16 cellular contexts compared by ENCODE assay signal in the genomic region with DNA sequence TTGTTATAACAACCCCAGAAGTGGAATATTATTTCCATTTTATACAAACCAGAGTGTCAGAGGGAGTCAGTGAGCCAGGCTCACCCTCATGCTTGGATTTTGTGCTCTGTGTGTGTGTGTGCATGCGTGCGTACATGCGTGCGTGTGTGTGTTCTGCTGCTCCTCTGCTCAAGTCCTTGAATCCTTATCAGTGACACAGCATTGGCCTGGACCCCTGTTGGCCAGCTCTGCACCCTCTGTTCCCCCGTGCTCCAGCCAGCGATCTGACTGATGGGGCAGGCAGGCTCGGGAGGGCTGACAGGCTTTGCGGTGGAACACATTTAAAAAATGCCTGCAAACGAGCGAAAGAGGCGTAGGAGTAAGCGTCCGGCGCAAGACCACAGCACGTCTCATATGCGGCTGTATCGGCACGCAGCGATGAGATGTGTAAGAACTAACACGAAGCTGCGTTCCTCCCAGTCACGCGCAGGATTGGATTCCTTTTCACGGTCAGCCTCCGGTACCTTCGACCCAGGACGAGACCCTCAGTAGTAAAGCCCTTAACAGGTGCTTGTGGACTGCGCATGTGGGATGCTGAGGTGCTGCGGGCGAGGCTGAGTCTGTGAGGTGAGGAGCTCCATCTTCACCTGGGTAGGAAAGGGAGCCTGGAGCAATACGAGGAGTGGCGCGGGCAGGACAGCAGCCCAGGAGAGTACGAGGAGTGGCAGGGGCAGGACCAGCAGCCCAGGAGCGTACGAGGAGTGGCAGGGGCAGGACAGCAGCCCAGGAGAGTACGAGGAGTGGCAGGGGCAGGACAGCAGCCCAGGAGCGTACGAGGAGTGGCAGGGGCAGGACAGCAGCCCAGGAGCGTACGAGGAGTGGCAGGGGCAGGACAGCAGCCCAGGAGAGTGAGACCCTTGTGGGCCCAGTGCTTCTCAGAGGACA.
DNase-seq lines count a peak whose midpoint lies in the region; ATAC-seq and TF ChIP-seq lines count a peak whose summit lies in the region.
"Had no signal": no experiment of that assay in that cellular context is flagged by ENCODE, and none has a peak within 500 bp of the region (broad histone marks: within the 10 kb centered on the region; RNA-seq: fewer than 3 reads in every experiment).

No MANE protein-coding gene starts in this region.

- no peaks in the 10 kb centered on the region for H3K9me2 ChIP-seq in Loucy (replicated peaks; ENCODE audit: low read depth, low read length)

- H3K79me2 ChIP-seq in Loucy (ENCODE audit: insufficient read depth, low read length), result peaks cover 99% of the 10 kb centered on the region

- H3K9ac ChIP-seq in Loucy (ENCODE audit: low read depth, low read length, poor library complexity, severe bottlenecking), result peak overlapping the region; percentile 71
- H3K9ac ChIP-seq: GM23248 had no signal

- peaks cover 33% of the 10 kb centered on the region for H3K4me1 Mint-ChIP-seq in neural crest cell
- H3K4me1 Mint-ChIP-seq in nephron progenitor cell, result peaks cover 21% of the 10 kb centered on the region

- H3K9me3 Mint-ChIP-seq in neural crest cell (no peaks in the 10 kb centered on the region), nephron progenitor cell (no peaks in the 10 kb centered on the region)

- no peaks in the 10 kb centered on the region for H3K27me3 Mint-ChIP-seq in neural crest cell (ENCODE audit: low read depth)
- H3K27me3 Mint-ChIP-seq in nephron progenitor cell (ENCODE audit: low read depth, poor library complexity), result no peaks in the 10 kb centered on the region

- ATAC-seq in thoracic aorta (ENCODE audit: insufficient number of reproducible peaks, low FRiP score, low read depth) (no peak), HG03378 (IDR thresholded peaks at IDR 0.05; ENCODE audit: unreplicated experiment) (no peak)

- no peaks in the 10 kb centered on the region for H3F3A ChIP-seq in Loucy (ENCODE audit: low read depth)

- DNase-seq in dorsolateral prefrontal cortex, result no peak
- no peak for DNase-seq in neural crest cell (ENCODE audit: low read depth, low spot score)
- no peak for DNase-seq in thoracic aorta (ENCODE audit: low spot score)
- DNase-seq in left ventricle myocardium inferior, result no peak
- DNase-seq in nephron progenitor cell, result no peak
- DNase-seq: C1 segment of cervical spinal cord, DND-41, GM23248, KG1, NCI-H1092, NCI-H2081 treated with DMSO at 0.1 percent for 48 hours, NCI-H2227 treated with DMSO at 0.1 percent for 48 hours, NCI-H524, Right ventricle myocardium superior had no signal

- H3K4me3 Mint-ChIP-seq in neural crest cell (no peak overlapping the region), nephron progenitor cell (no peak overlapping the region)

- H2AFZ ChIP-seq in Loucy (ENCODE audit: low read length), result no peak overlapping the region
- H2AFZ ChIP-seq: GM23248 had no signal

- no peak for TF ChIP-seq CTCF in Loucy (conservative IDR thresholded peaks at IDR 0.05; ENCODE audit: low read length)
- TF ChIP-seq CTCF in dorsolateral prefrontal cortex (IDR thresholded peaks at IDR 0.05 in 54 of 56, conservative IDR thresholded peaks at IDR 0.05 in 2 of 56; ENCODE audit: low read depth in 1 of 56, partially characterized antibody in 56 of 56), result no peak
- no peak for TF ChIP-seq CTCF in neural crest cell (conservative IDR thresholded peaks at IDR 0.05)
- no peak for TF ChIP-seq CTCF in thoracic aorta (IDR thresholded peaks at IDR 0.05)
- no peak for TF ChIP-seq CTCF in left ventricle myocardium inferior (IDR thresholded peaks at IDR 0.05; ENCODE audit: borderline replicate concordance)
- no peak for TF ChIP-seq CTCF in nephron progenitor cell (IDR thresholded peaks at IDR 0.05)

- H3K4me1 ChIP-seq in Loucy (ENCODE audit: insufficient read depth, low read length, poor library complexity, severe bottlenecking), result peaks cover 78% of the 10 kb centered on the region
- H3K4me1 ChIP-seq in thoracic aorta (ENCODE audit: control insufficient read depth in 1 of 2, low read depth in 2 of 2), result peaks cover 2 to 31% of the 10 kb centered on the region in 2 donors
- peaks cover 1% of the 10 kb centered on the region for H3K4me1 ChIP-seq in left ventricle myocardium inferior

- H3K4me3 ChIP-seq in Loucy (ENCODE audit: low read length, poor library complexity, severe bottlenecking), result no peak overlapping the region
- H3K4me3 ChIP-seq in dorsolateral prefrontal cortex, result peak overlapping the region in 41 of 59 donors; percentile 1 to 52 (median 30)
- H3K4me3 ChIP-seq in thoracic aorta, result peak overlapping the region; percentile 40
- H3K4me3 ChIP-seq in left ventricle myocardium inferior, result no peak overlapping the region
- H3K4me3 ChIP-seq: GM23248 had no signal

- H3K36me3 Mint-ChIP-seq in neural crest cell (ENCODE audit: low read depth), result no peaks in the 10 kb centered on the region
- no peaks in the 10 kb centered on the region for H3K36me3 Mint-ChIP-seq in nephron progenitor cell (ENCODE audit: low read depth)

- H3K9me3 ChIP-seq in Loucy (ENCODE audit: insufficient read depth, low read depth, low read length) (no peaks in the 10 kb centered on the region), thoracic aorta (no peaks in the 10 kb centered on the region), left ventricle myocardium inferior (replicated peaks) (no peaks in the 10 kb centered on the region)

- peak overlapping the region; percentile 92 for H3K27ac Mint-ChIP-seq in neural crest cell (ENCODE audit: unreplicated experiment)
- no peak overlapping the region for H3K27ac Mint-ChIP-seq in nephron progenitor cell

- intact Hi-C loops in dorsolateral prefrontal cortex (cut with DNase I) (no loop called here), left ventricle myocardium inferior (cut with micrococcal nuclease) (no loop called here)

- H3K27ac ChIP-seq in dorsolateral prefrontal cortex (no peak overlapping the region), thoracic aorta (no peak overlapping the region), left ventricle myocardium inferior (replicated peaks) (no peak overlapping the region)
- H3K27ac ChIP-seq: GM23248 had no signal

- H4K20me1 ChIP-seq in Loucy (ENCODE audit: insufficient read depth, low read length, poor library complexity, severe bottlenecking), result no peaks in the 10 kb centered on the region

- H3K36me3 ChIP-seq in Loucy (ENCODE audit: insufficient read depth, low read length) (peaks cover 50% of the 10 kb centered on the region; the same call in 1 of the 2 replicates), thoracic aorta (no peaks in the 10 kb centered on the region), left ventricle myocardium inferior (no peaks in the 10 kb centered on the region)

- H3K27me3 ChIP-seq in Loucy (ENCODE audit: insufficient read depth, low read length, poor library complexity, severe bottlenecking) (no peaks in the 10 kb centered on the region), dorsolateral prefrontal cortex (no peaks in the 10 kb centered on the region), thoracic aorta (replicated peaks; ENCODE audit: insufficient read depth) (no peaks in the 10 kb centered on the region), left ventricle myocardium inferior (ENCODE audit: low read depth) (no peaks in the 10 kb centered on the region)

- H3K4me2 ChIP-seq in Loucy (ENCODE audit: low read depth, low read length, poor library complexity, severe bottlenecking), result peak overlapping the region; percentile 13

Comparison
In these comparisons a context has a peak if more than half of its experiments do, and no peak if none do; other contexts are left out.
1. H3K4me3 ChIP-seq: peak in dorsolateral prefrontal cortex (41 of 59) and thoracic aorta (single experiment); none in Loucy (single experiment) and left ventricle myocardium inferior (single experiment).